Comparison of ENCODE assay signal across 8 cellular contexts in genomic region chrX:123960956-123961267, GRCh38. TPM values are rescaled to one million over a fixed set of nuclear protein-coding genes. Genes with fewer than 3 reads are reported as not detected.
A peak's percentile ranks its signal among the peaks of the same experiment; 100 is the strongest.
DNase-seq lines count a peak whose midpoint lies in the region; ATAC-seq and TF ChIP-seq lines count a peak whose summit lies in the region.

No MANE protein-coding gene starts in this region.

- intact Hi-C loops in Calu3 (cut with micrococcal nuclease; ENCODE audit: unreplicated experiment), result loop anchor here (5.0 kb wide), 3 partner anchors 44 to 129 kb away; no protein-coding TSS in a partner anchor
- intact Hi-C loops in esophagus muscularis mucosa (cut with DNase I), result loop anchor here (2.0 kb wide), 1 partner anchor 14 kb away; no protein-coding TSS in a partner anchor

- H3K9me3 Mint-ChIP-seq in Calu3 (ENCODE audit: low read depth, unreplicated experiment), result no peaks in the 10 kb centered on the region

- no peaks in the 10 kb centered on the region for H3K27me3 ChIP-seq in Peyer's patch
- H3K27me3 ChIP-seq in esophagus muscularis mucosa, result no peaks in the 10 kb centered on the region

- no peaks in the 10 kb centered on the region for H3K9me3 ChIP-seq in Peyer's patch
- no peaks in the 10 kb centered on the region for H3K9me3 ChIP-seq in esophagus muscularis mucosa

- TF ChIP-seq POLR2A in Peyer's patch (IDR thresholded peaks at IDR 0.05), result no peak
- TF ChIP-seq POLR2A in esophagus muscularis mucosa (IDR thresholded peaks at IDR 0.05; ENCODE audit: low read depth), result no peak

- H3K27ac Mint-ChIP-seq in Calu3 (ENCODE audit: unreplicated experiment), result peak overlapping the region; percentile 100

- WGBS in esophagus muscularis mucosa, result 15% methylated on average over 9 of the region's 13 CpGs

- peaks cover 9% of the 10 kb centered on the region for H3K4me1 Mint-ChIP-seq in Calu3 (ENCODE audit: low read depth, unreplicated experiment)

- H3K4me3 ChIP-seq in Peyer's patch (peak overlapping the region; percentile 53 to 87 (median 74)), esophagus muscularis mucosa (peak overlapping the region; percentile 71 to 81 (median 74))

- H3K4me3 Mint-ChIP-seq in Calu3 (ENCODE audit: low read depth, unreplicated experiment), result peak overlapping the region; percentile 97

- ATAC-seq in HG03039 (IDR thresholded peaks at IDR 0.05; ENCODE audit: unreplicated experiment) (no peak), left lobe of liver (no peak)

- TF ChIP-seq CTCF in Calu3 (IDR thresholded peaks at IDR 0.05; ENCODE audit: unreplicated experiment), result no peak
- TF ChIP-seq CTCF in Peyer's patch (IDR thresholded peaks at IDR 0.05), result no peak
- TF ChIP-seq CTCF in esophagus muscularis mucosa (IDR thresholded peaks at IDR 0.05), result no peak

- H3K27ac ChIP-seq in Peyer's patch (peak overlapping the region; percentile 92 to 99 (median 98)), esophagus muscularis mucosa (replicated peaks in 1 of 4) (peak overlapping the region; percentile 96 to 98 (median 97))

- H3K4me1 ChIP-seq in Peyer's patch (no peaks in the 10 kb centered on the region), esophagus muscularis mucosa (peaks cover 8 to 31% (median 17%) of the 10 kb centered on the region in 4 donors)

- DNase-seq in Calu3, result no peak
- peak in 1 of 3 donors; percentile 49 for DNase-seq in Peyer's patch
- DNase-seq in esophagus muscularis mucosa (ENCODE audit: extremely low spot score), result no peak
- DNase-seq in pons (ENCODE audit: low spot score), result peak; percentile 24
- DNase-seq in left lobe of liver (ENCODE audit: low spot score), result no peak
- no peak for DNase-seq in superior temporal gyrus (ENCODE audit: extremely low spot score)
- no peak for DNase-seq in NCI-H1105 treated with DMSO at 0.1 percent for 48 hours (lab: John Stamatoyannopoulos, UW)

- CTCF ChIA-PET in Calu3 (lab: Charles Lee), result interaction anchor here (0.6 to 2.5 kb wide), 2 partner anchors 16 to 82 kb away, joined by 3 to 26 read pairs; no protein-coding TSS in a partner anchor

- H3K36me3 Mint-ChIP-seq in Calu3 (ENCODE audit: insufficient read depth, unreplicated experiment), result peaks cover 57% of the 10 kb centered on the region

- no peaks in the 10 kb centered on the region for H3K36me3 ChIP-seq in Peyer's patch
- no peaks in the 10 kb centered on the region for H3K36me3 ChIP-seq in esophagus muscularis mucosa

- TF ChIP-seq EP300 in esophagus muscularis mucosa (IDR thresholded peaks at IDR 0.05), result no peak

- TSS peak; percentile 19 for BruUV-seq in Calu3 (replicated peaks; lab: Mats Ljungman, UMichigan)

- no peaks in the 10 kb centered on the region for H3K27me3 Mint-ChIP-seq in Calu3 (ENCODE audit: unreplicated experiment)

RNA-seq across cellular contexts. Expression of gene STAG2, which starts 0.6 kb away (rescaled TPM):
- total RNA-seq in Calu3 (2022) (74.2 and 79.6 TPM in 2 replicates), Peyer's patch (10 to 100 TPM; 39.6 to 83.3 (median 54.0) TPM), esophagus muscularis mucosa (10 to 100 TPM; 60.6 to 94.3 (median 84.7) TPM), left lobe of liver (15.2 TPM)
